8 cellular contexts compared by ENCODE assay signal in genomic region chr10:15254808-15255655, GRCh38.
A peak's percentile ranks its signal among the peaks of the same experiment; 100 is the strongest.
DNase-seq lines count a peak whose midpoint lies in the region; ATAC-seq and TF ChIP-seq lines count a peak whose summit lies in the region.

No MANE protein-coding gene starts in this region.

- H3K27me3 ChIP-seq in HUES48 (ENCODE audit: control insufficient read depth, insufficient read depth, low read length) (no peaks in the 10 kb centered on the region), mononuclear cell (ENCODE audit: insufficient read depth, low read length) (no peaks in the 10 kb centered on the region), SK-N-SH (ENCODE audit: insufficient read depth) (no peaks in the 10 kb centered on the region)

- no peaks in the 10 kb centered on the region for H3K79me2 ChIP-seq in SK-N-SH (ENCODE audit: insufficient read depth)

- peaks cover 20% of the 10 kb centered on the region for H3K4me1 ChIP-seq in HUES48 (ENCODE audit: control insufficient read depth, insufficient read depth, low read length)
- no peaks in the 10 kb centered on the region for H3K4me1 ChIP-seq in mononuclear cell (ENCODE audit: insufficient read depth, low read length)
- no peaks in the 10 kb centered on the region; a peak in 1 of 4 replicates for H3K4me1 ChIP-seq in SK-N-SH (ENCODE audit: control insufficient read depth in 1 of 2, insufficient read depth in 2 of 2, low read depth in 1 of 2, low read length in 1 of 2)

- H3K9me2 ChIP-seq in SK-N-SH = no peaks in the 10 kb centered on the region

- no peak overlapping the region for H2AFZ ChIP-seq in SK-N-SH (ENCODE audit: low read depth)

- H3K9ac ChIP-seq in HUES48 (ENCODE audit: low read depth, low read length) (no peak overlapping the region), SK-N-SH (no peak overlapping the region)

- H3K4me2 ChIP-seq in SK-N-SH = no peak overlapping the region

- TF ChIP-seq CTCF in SK-N-SH (IDR thresholded peaks at IDR 0.05) (no peak), RWPE1 (conservative IDR thresholded peaks at IDR 0.05; ENCODE audit: low read depth) (no peak)

- H3K27ac ChIP-seq in HUES48 (ENCODE audit: low read depth, low read length) (peak overlapping the region; percentile 61), SK-N-SH (ENCODE audit: low read depth in 2 of 2, low read length in 1 of 2) (no peak overlapping the region), RWPE1 (no peak overlapping the region)

- H3K9me3 ChIP-seq in HUES48 (ENCODE audit: control insufficient read depth, insufficient read depth, low read length) (no peaks in the 10 kb centered on the region), mononuclear cell (ENCODE audit: low read depth, low read length) (no peaks in the 10 kb centered on the region), SK-N-SH (no peaks in the 10 kb centered on the region)

- peak; percentile 18 for DNase-seq in activated naive CD4-positive, alpha-beta T cell treated with anti-CD3 and anti-CD28 coated beads, Interleukin-2, amount 50 U/mL, for 16 hours
- DNase-seq in UCSD-AML1 (lab: John Stamatoyannopoulos, UW; ENCODE audit: unreplicated experiment) (no peak), SK-N-SH (no peak), RWPE1 (ENCODE audit: low spot score) (no peak)

- no peak for TF ChIP-seq RAD21 in SK-N-SH (IDR thresholded peaks at IDR 0.05; ENCODE audit: low read length)

- CTCF ChIA-PET in SK-N-SH (lab: Yijun Ruan, JAX) = interaction anchor here (1.5 to 1.7 kb wide), 2 partner anchors 9 to 116 kb away, joined by 3 to 4 read pairs; partner anchors contain the start of gene FAM171A1
- CTCF ChIA-PET in RWPE1 (lab: Yijun Ruan, JAX) = interaction anchor here (0.6 to 0.7 kb wide), 3 partner anchors 53 to 389 kb away, joined by 3 to 4 read pairs (median 3); no protein-coding TSS in a partner anchor

- 97% methylated on average over 10 of the region's 10 CpGs for WGBS in SK-N-SH (ENCODE audit: low lambda C conversion rate)

- peak overlapping the region; percentile 5; the same call in 1 of the 2 replicates for H3K4me3 ChIP-seq in GM08714 (ENCODE audit: low read length)
- 0 out of 2 replicates have a peak overlapping the region, but pooled peaks have one; percentile 8 for H3K4me3 ChIP-seq in HUES48 (ENCODE audit: low read depth, low read length)
- H3K4me3 ChIP-seq in mononuclear cell (ENCODE audit: low read length) = peak overlapping the region; percentile 39
- H3K4me3 ChIP-seq in SK-N-SH (ENCODE audit: low read depth in 2 of 2, low read length in 1 of 2) = no peak overlapping the region

- no peak for TF ChIP-seq EP300 in SK-N-SH (IDR thresholded peaks at IDR 0.05; ENCODE audit: borderline replicate concordance in 1 of 2, low read depth in 1 of 2, low read length in 1 of 2)

- no peak for ATAC-seq in GM21717 (IDR thresholded peaks at IDR 0.05; ENCODE audit: unreplicated experiment)

- no peaks in the 10 kb centered on the region for H4K20me1 ChIP-seq in SK-N-SH (ENCODE audit: insufficient read depth)

- no peaks in the 10 kb centered on the region for H3K36me3 ChIP-seq in HUES48 (ENCODE audit: control insufficient read depth, insufficient read depth, low read length)
- H3K36me3 ChIP-seq in SK-N-SH (replicated peaks in 1 of 2; ENCODE audit: control insufficient read depth in 1 of 2, insufficient read depth in 2 of 2, low read length in 1 of 2) = no peaks in the 10 kb centered on the region

- POLR2A ChIA-PET in SK-N-SH (lab: Yijun Ruan, JAX) (no interaction called here), RWPE1 (lab: Yijun Ruan, JAX; ENCODE audit: low non-redundant PET) (no interaction called here)

- H3F3A ChIP-seq in SK-N-SH (replicated peaks; ENCODE audit: insufficient read depth) = no peaks in the 10 kb centered on the region

TF ChIP-seq in SK-N-SH, 30 proteins besides CTCF, POLR2A, EP300 and RAD21:
- TF ChIP-seq USF2 (IDR thresholded peaks at IDR 0.05; ENCODE audit: borderline replicate concordance, low read depth, low read length) = no peak
TF ChIP-seq in SK-N-SH: peak in this region for 0.

Comparison
In these comparisons a context has a peak if more than half of its experiments do, and no peak if none do; other contexts are left out.
1. H3K4me3 ChIP-seq: peak in GM08714 (single experiment), HUES48 (single experiment) and mononuclear cell (single experiment); none in SK-N-SH (0 of 2).